ENCODE assay signal across 2 cellular contexts in genomic region chr20:17645546-17646208, GRCh38.
TF ChIP-seq lines count a peak whose summit lies in the region.

No MANE protein-coding gene starts in this region.

TF ChIP-seq in HepG2, 621 proteins besides CTCF, POLR2A, EP300 and RAD21 (continues in another document):
- no peak for TF ChIP-seq ZNF629 (CRISPR knock-in tag; conservative IDR thresholded peaks at IDR 0.05)
- TF ChIP-seq TBX3 (IDR thresholded peaks at IDR 0.05; ENCODE audit: borderline replicate concordance), result no peak
- TF ChIP-seq KDM2A (CRISPR knock-in tag; IDR thresholded peaks at IDR 0.05; ENCODE audit: borderline replicate concordance, low read depth), result 0 out of 2 replicates have a peak, but pooled peaks have one; percentile 16
- TF ChIP-seq LCORL (IDR thresholded peaks at IDR 0.05), result no peak
- TF ChIP-seq LCORL (CRISPR knock-in tag; IDR thresholded peaks at IDR 0.05), result no peak
- TF ChIP-seq HINFP (CRISPR knock-in tag; IDR thresholded peaks at IDR 0.05; ENCODE audit: low read depth), result 0 out of 2 replicates have a peak, but pooled peaks have one; percentile 3
- TF ChIP-seq ZNF180 (CRISPR knock-in tag; IDR thresholded peaks at IDR 0.05; ENCODE audit: borderline replicate concordance, low read depth), result no peak
- TF ChIP-seq ZSCAN12 (CRISPR knock-in tag; IDR thresholded peaks at IDR 0.05), result no peak
- TF ChIP-seq ZNF556 (CRISPR knock-in tag; IDR thresholded peaks at IDR 0.05; ENCODE audit: borderline replicate concordance), result 0 out of 2 replicates have a peak, but pooled peaks have one; percentile 16
- TF ChIP-seq ADNP (CRISPR knock-in tag; IDR thresholded peaks at IDR 0.05), result no peak
- no peak for TF ChIP-seq ZNF562 (CRISPR knock-in tag; IDR thresholded peaks at IDR 0.05; ENCODE audit: borderline replicate concordance)
- TF ChIP-seq ZNF670 (CRISPR knock-in tag; IDR thresholded peaks at IDR 0.05; ENCODE audit: borderline replicate concordance), result no peak
- no peak for TF ChIP-seq PLRG1 (conservative IDR thresholded peaks at IDR 0.05)
- no peak for TF ChIP-seq ZIK1 (CRISPR knock-in tag; IDR thresholded peaks at IDR 0.05; ENCODE audit: borderline replicate concordance, low read depth)
- no peak for TF ChIP-seq DDIT3 (CRISPR knock-in tag; IDR thresholded peaks at IDR 0.05)
- no peak for TF ChIP-seq UBTF (CRISPR knock-in tag; IDR thresholded peaks at IDR 0.05)
- TF ChIP-seq ZBTB10 (CRISPR knock-in tag; IDR thresholded peaks at IDR 0.05; ENCODE audit: borderline replicate concordance), result no peak
- TF ChIP-seq PAX8 (CRISPR knock-in tag; IDR thresholded peaks at IDR 0.05; ENCODE audit: borderline replicate concordance), result no peak
- no peak for TF ChIP-seq TFAP4 (IDR thresholded peaks at IDR 0.05; ENCODE audit: borderline replicate concordance, low read depth)
- peak; percentile 25; the same call in 1 of the 2 replicates for TF ChIP-seq NRL (CRISPR knock-in tag; IDR thresholded peaks at IDR 0.05; ENCODE audit: borderline replicate concordance)
- no peak for TF ChIP-seq NFKB2 (CRISPR knock-in tag; IDR thresholded peaks at IDR 0.05; ENCODE audit: borderline replicate concordance)
- TF ChIP-seq ZNF768 (CRISPR knock-in tag; IDR thresholded peaks at IDR 0.05), result peak; percentile 20; the same call in 1 of the 2 replicates
- TF ChIP-seq MBD4 (IDR thresholded peaks at IDR 0.05; ENCODE audit: borderline replicate concordance, low read length), result no peak
- TF ChIP-seq STAG1 (CRISPR knock-in tag; IDR thresholded peaks at IDR 0.05), result no peak
- no peak for TF ChIP-seq ZNF75D (CRISPR knock-in tag; IDR thresholded peaks at IDR 0.05; ENCODE audit: borderline replicate concordance)
- no peak for TF ChIP-seq PHF21A (CRISPR knock-in tag; IDR thresholded peaks at IDR 0.05)
- TF ChIP-seq ZNF724P (CRISPR knock-in tag; IDR thresholded peaks at IDR 0.05; ENCODE audit: borderline replicate concordance), result 0 out of 2 replicates have a peak, but pooled peaks have one; percentile 50
- TF ChIP-seq ZNF10 (CRISPR knock-in tag; IDR thresholded peaks at IDR 0.05; ENCODE audit: borderline replicate concordance, low read depth), result no peak

TF ChIP-seq in GM12891, 5 proteins besides CTCF, POLR2A, EP300 and RAD21:
- no peak for TF ChIP-seq PAX5 (IDR thresholded peaks at IDR 0.05; ENCODE audit: insufficient read depth, low read length, severe bottlenecking)
